In genomic region chr10:54194768-54195167, GRCh38 we compare ENCODE assay signal across 32 cellular contexts.
"Had no signal": no experiment of that assay in that cellular context is flagged by ENCODE, and none has a peak within 500 bp of the region (broad histone marks: within the 10 kb centered on the region; RNA-seq: fewer than 3 reads in every experiment).

No MANE protein-coding gene starts in this region.

- H3K27ac ChIP-seq: ascending aorta, cardiac muscle cell, coronary artery, dorsolateral prefrontal cortex, gastrocnemius medialis, left ventricle myocardium inferior, ovary, thyroid gland, upper lobe of right lung had no signal

- DNase-seq: activated CD4-positive, alpha-beta memory T cell treated with anti-CD3 and anti-CD28 coated beads for 36 hours; activated CD4-positive, alpha-beta T cell treated with anti-CD3 and anti-CD28 coated beads, Interleukin-2, amount 10 ng/mL, durations not matched to agents 24 days and 14 days; activated CD4-positive, CD25-positive, alpha-beta regulatory T cell treated with anti-CD3 and anti-CD28 coated beads, Interleukin-2, amount 50 U/mL, for 72 hours; activated CD8-positive, alpha-beta memory T cell treated with anti-CD3 and anti-CD28 coated beads, Interleukin-2, amount 50 U/mL, for 4 hours; activated gamma-delta T cell; activated naive CD4-positive, alpha-beta T cell treated with anti-CD3 and anti-CD28 coated beads, Interleukin-2, amount 10 ng/mL, durations not matched to agents 7 days and 5 days; activated naive CD8-positive, alpha-beta T cell treated with anti-CD3 and anti-CD28 coated beads, Interleukin-2, amount 10 ng/mL, durations not matched to agents 7 days and 5 days; activated T-cell treated with anti-CD3 and anti-CD28 coated beads, Interleukin-2, amount 50 U/mL, for 1 hour; dorsolateral prefrontal cortex; effector memory CD4-positive, alpha-beta T cell; erythroblast; gastrocnemius medialis; glutamatergic neuron; left ventricle myocardium inferior; mucosa of descending colon; ovary; stimulated activated CD4-positive, alpha-beta T cell treated with anti-CD3 and anti-CD28 coated beads, Interleukin-1b, Interleukin-23, amount 100 ng/mL, for 48 hours; stimulated activated CD4-positive, alpha-beta T cell treated with anti-CD3 and anti-CD28 coated beads, Interleukin-4, amount 100 ng/mL, for 4 hours; stimulated activated CD8-positive, alpha-beta memory T cell treated with anti-CD3 and anti-CD28 coated beads, Interleukin-4, amount 100 ng/mL, for 48 hours; stimulated activated naive CD8-positive, alpha-beta T cell treated with anti-CD3 and anti-CD28 coated beads, Interleukin-15, amount 100 ng/mL, for 72 hours; T1000; thyroid gland; upper lobe of right lung had no signal

- ATAC-seq: gastrocnemius medialis; mucosa of descending colon; natural killer cell treated with Interleukin-12 subunit alpha and Interleukin-12 subunit beta and Interleukin-15 and Interleukin-18, amount 100 ng/mL, for 72 hours; stimulated activated memory B cell treated with anti-CD40 and anti-IgM and Interleukin-4, amounts not matched to agents 10 μg/mL and 1 μg/mL and 100 μg/mL, for 72 hours; stimulated activated naive CD8-positive, alpha-beta T cell treated with anti-CD3 and anti-CD28 coated beads, Interleukin-15, amount 100 ng/mL, for 72 hours; upper lobe of right lung had no signal

- H3K9me3 ChIP-seq: ascending aorta, gastrocnemius medialis, left ventricle myocardium inferior, mucosa of descending colon, ovary, thyroid gland, upper lobe of right lung had no signal

- H3K9me3 Mint-ChIP-seq: activated CD4-positive, alpha-beta T cell treated with anti-CD3 and anti-CD28 coated beads, Interleukin-2, amount 10 ng/mL, durations not matched to agents 24 days and 14 days; brain had no signal

- H3K4me1 ChIP-seq: ascending aorta, gastrocnemius medialis, left ventricle myocardium inferior, thyroid gland, upper lobe of right lung had no signal

- H3K4me1 Mint-ChIP-seq: activated CD4-positive, alpha-beta T cell treated with anti-CD3 and anti-CD28 coated beads, Interleukin-2, amount 10 ng/mL, durations not matched to agents 24 days and 14 days; activated naive CD4-positive, alpha-beta T cell treated with anti-CD3 and anti-CD28 coated beads, Interleukin-2, amount 10 ng/mL, durations not matched to agents 7 days and 5 days; activated naive CD8-positive, alpha-beta T cell treated with anti-CD3 and anti-CD28 coated beads, Interleukin-2, amount 10 ng/mL, durations not matched to agents 7 days and 5 days; brain; stimulated activated memory B cell treated with anti-CD40 and anti-IgM and Interleukin-4, amounts not matched to agents 10 μg/mL and 1 μg/mL and 100 μg/mL, for 72 hours; stimulated activated naive CD8-positive, alpha-beta T cell treated with anti-CD3 and anti-CD28 coated beads, Interleukin-15, amount 100 ng/mL, for 72 hours had no signal

- H3K27me3 Mint-ChIP-seq: activated CD4-positive, alpha-beta memory T cell treated with anti-CD3 and anti-CD28 coated beads for 36 hours; activated CD4-positive, alpha-beta T cell treated with anti-CD3 and anti-CD28 coated beads, Interleukin-2, amount 10 ng/mL, durations not matched to agents 24 days and 14 days; activated naive CD4-positive, alpha-beta T cell treated with anti-CD3 and anti-CD28 coated beads, Interleukin-2, amount 10 ng/mL, durations not matched to agents 7 days and 5 days; activated naive CD8-positive, alpha-beta T cell treated with anti-CD3 and anti-CD28 coated beads, Interleukin-2, amount 10 ng/mL, durations not matched to agents 7 days and 5 days; brain; natural killer cell treated with Interleukin-12 subunit alpha and Interleukin-12 subunit beta and Interleukin-15 and Interleukin-18, amount 100 ng/mL, for 72 hours; progenitor cell of endocrine pancreas; stimulated activated memory B cell treated with anti-CD40 and anti-IgM and Interleukin-4, amounts not matched to agents 10 μg/mL and 1 μg/mL and 100 μg/mL, for 72 hours; stimulated activated naive CD8-positive, alpha-beta T cell treated with anti-CD3 and anti-CD28 coated beads, Interleukin-15, amount 100 ng/mL, for 72 hours had no signal

- H3K4me3 ChIP-seq: ascending aorta, cardiac muscle cell, coronary artery, dorsolateral prefrontal cortex, gastrocnemius medialis, left ventricle myocardium inferior, mucosa of descending colon, ovary, smooth muscle cell, thyroid gland, upper lobe of right lung had no signal

- H3K36me3 ChIP-seq: ascending aorta, cardiac muscle cell, gastrocnemius medialis, left ventricle myocardium inferior, ovary, thyroid gland, upper lobe of right lung had no signal

- H3K27me3 ChIP-seq: ascending aorta, cardiac muscle cell, dorsolateral prefrontal cortex, gastrocnemius medialis, ovary, thyroid gland, upper lobe of right lung had no signal

- H3K27ac Mint-ChIP-seq: activated CD4-positive, alpha-beta memory T cell treated with anti-CD3 and anti-CD28 coated beads for 36 hours; activated CD4-positive, alpha-beta T cell treated with anti-CD3 and anti-CD28 coated beads, Interleukin-2, amount 10 ng/mL, durations not matched to agents 24 days and 14 days; activated naive CD4-positive, alpha-beta T cell treated with anti-CD3 and anti-CD28 coated beads, Interleukin-2, amount 10 ng/mL, durations not matched to agents 7 days and 5 days; activated naive CD8-positive, alpha-beta T cell treated with anti-CD3 and anti-CD28 coated beads, Interleukin-2, amount 10 ng/mL, durations not matched to agents 7 days and 5 days; activated T-helper 1 cell treated with anti-CD3 and anti-CD28 coated beads, Interleukin-12 subunit alpha, Interleukin-12 subunit beta, Interleukin-2, Interleukin-4 antibody, amounts not matched to agents 30 ng/mL and 10 ng/mL and 1 ng/mL, durations not matched to agents 14 hours and 24 hours and 36 hours; brain; natural killer cell treated with Interleukin-12 subunit alpha and Interleukin-12 subunit beta and Interleukin-15 and Interleukin-18, amount 100 ng/mL, for 72 hours; progenitor cell of endocrine pancreas; stimulated activated memory B cell treated with anti-CD40 and anti-IgM and Interleukin-4, amounts not matched to agents 10 μg/mL and 1 μg/mL and 100 μg/mL, for 72 hours; stimulated activated naive CD8-positive, alpha-beta T cell treated with anti-CD3 and anti-CD28 coated beads, Interleukin-15, amount 100 ng/mL, for 72 hours had no signal

- H3K4me2 ChIP-seq: smooth muscle cell had no signal

- H3K4me3 Mint-ChIP-seq: activated CD4-positive, alpha-beta memory T cell treated with anti-CD3 and anti-CD28 coated beads for 36 hours; activated CD4-positive, alpha-beta T cell treated with anti-CD3 and anti-CD28 coated beads, Interleukin-2, amount 10 ng/mL, durations not matched to agents 24 days and 14 days; activated naive CD4-positive, alpha-beta T cell treated with anti-CD3 and anti-CD28 coated beads, Interleukin-2, amount 10 ng/mL, durations not matched to agents 7 days and 5 days; activated naive CD8-positive, alpha-beta T cell treated with anti-CD3 and anti-CD28 coated beads, Interleukin-2, amount 10 ng/mL, durations not matched to agents 7 days and 5 days; activated T-helper 1 cell treated with anti-CD3 and anti-CD28 coated beads, Interleukin-12 subunit alpha, Interleukin-12 subunit beta, Interleukin-2, Interleukin-4 antibody, amounts not matched to agents 30 ng/mL and 10 ng/mL and 1 ng/mL, durations not matched to agents 14 hours and 24 hours and 36 hours; brain; natural killer cell treated with Interleukin-12 subunit alpha and Interleukin-12 subunit beta and Interleukin-15 and Interleukin-18, amount 100 ng/mL, for 72 hours; stimulated activated memory B cell treated with anti-CD40 and anti-IgM and Interleukin-4, amounts not matched to agents 10 μg/mL and 1 μg/mL and 100 μg/mL, for 72 hours; stimulated activated naive CD8-positive, alpha-beta T cell treated with anti-CD3 and anti-CD28 coated beads, Interleukin-15, amount 100 ng/mL, for 72 hours had no signal

- H3K36me3 Mint-ChIP-seq: activated CD4-positive, alpha-beta memory T cell treated with anti-CD3 and anti-CD28 coated beads for 36 hours; activated naive CD4-positive, alpha-beta T cell treated with anti-CD3 and anti-CD28 coated beads, Interleukin-2, amount 10 ng/mL, durations not matched to agents 7 days and 5 days; activated naive CD8-positive, alpha-beta T cell treated with anti-CD3 and anti-CD28 coated beads, Interleukin-2, amount 10 ng/mL, durations not matched to agents 7 days and 5 days; brain; natural killer cell treated with Interleukin-12 subunit alpha and Interleukin-12 subunit beta and Interleukin-15 and Interleukin-18, amount 100 ng/mL, for 72 hours; stimulated activated memory B cell treated with anti-CD40 and anti-IgM and Interleukin-4, amounts not matched to agents 10 μg/mL and 1 μg/mL and 100 μg/mL, for 72 hours had no signal
